In the genomic region with DNA sequence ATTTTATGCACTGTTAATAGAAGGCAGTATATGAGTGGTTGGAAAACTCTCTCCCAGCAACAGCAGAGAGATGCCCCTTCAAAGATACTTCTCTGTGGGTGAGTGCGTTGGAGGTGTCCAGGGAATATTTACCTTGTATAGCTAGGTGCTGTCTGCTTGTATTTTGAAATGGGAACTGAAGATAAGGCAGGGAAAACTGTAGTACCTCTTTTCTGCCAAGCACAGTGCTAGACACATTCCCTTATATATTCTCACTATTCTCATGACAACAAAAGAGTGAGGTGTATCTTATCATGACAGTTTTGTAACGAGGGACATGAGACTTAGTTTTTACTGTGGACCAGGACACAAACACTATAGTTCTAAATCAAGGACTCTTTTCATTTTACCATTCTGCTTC, we compare ENCODE assay signal across 8 cellular contexts. TPM values are rescaled to one million over a fixed set of nuclear protein-coding genes. Genes with fewer than 3 reads are reported as not detected.
DNase-seq lines count a peak whose midpoint lies in the region; ATAC-seq, FAIRE-seq and TF ChIP-seq lines count a peak whose summit lies in the region.

No MANE protein-coding gene starts in this region.

- H3K27me3 ChIP-seq in pancreas (no peaks in the 10 kb centered on the region), aorta (ENCODE audit: control insufficient read depth in 1 of 2, insufficient read depth in 2 of 2, low read length in 1 of 2) (no peaks in the 10 kb centered on the region)

- ATAC-seq in pancreas, result no peak
- ATAC-seq in HG02970 (IDR thresholded peaks at IDR 0.05; ENCODE audit: low FRiP score, unreplicated experiment), result no peak
- ATAC-seq in aorta (ENCODE audit: low FRiP score), result no peak

- peak in 3 of 4 donors; percentile 20 to 29 (median 24) for TF ChIP-seq CTCF in pancreas (IDR thresholded peaks at IDR 0.05)

- DNase-seq in SIG-M5 treated with dmso at 0.1 percent for 504 hours (lab: John Stamatoyannopoulos, UW; ENCODE audit: unreplicated experiment) (peak; percentile 34), SIG-M5 (lab: John Stamatoyannopoulos, UW) (no peak), NCI-H146 treated with DMSO at 0.1 percent for 48 hours (lab: John Stamatoyannopoulos, UW; ENCODE audit: unreplicated experiment) (peak; percentile 72), cerebellum (ENCODE audit: low spot score) (peak; percentile 23), pancreas (no peak), NCI-H2196 treated with DMSO at 0.1 percent for 48 hours (lab: John Stamatoyannopoulos, UW; ENCODE audit: unreplicated experiment) (no peak), aorta (no peak)

- H3K9me3 ChIP-seq in pancreas (no peaks in the 10 kb centered on the region), aorta (ENCODE audit: control insufficient read depth, low read length) (no peaks in the 10 kb centered on the region)

- 15 to 18% methylated on average over 2 of the region's 2 CpGs for WGBS in pancreas, 2 donors
- 91% methylated on average over 2 of the region's 2 CpGs for WGBS in aorta, 2 donors

- H3K4me3 ChIP-seq in pancreas (no peak overlapping the region), aorta (ENCODE audit: low read length in 2 of 2) (no peak overlapping the region)

- H3K36me3 ChIP-seq in pancreas (no peaks in the 10 kb centered on the region), aorta (ENCODE audit: control insufficient read depth in 1 of 2, insufficient read depth in 2 of 2, low read length in 1 of 2) (no peaks in the 10 kb centered on the region)

- no peak for FAIRE-seq in pancreas (lab: Jason Lieb, UNC)

- intact Hi-C loops in pancreas (cut with DNase I), result no loop called here
- intact Hi-C loops in aorta (cut with DNase I), result loop anchor here in 1 of 2 donors (10.0 kb wide), 1 partner anchor 98 kb away; no protein-coding TSS in a partner anchor

- H3K27ac ChIP-seq in pancreas, result no peak overlapping the region
- no peak overlapping the region for H3K27ac ChIP-seq in aorta (ENCODE audit: low read depth in 1 of 2, low read length in 2 of 2)

- H3K4me1 ChIP-seq in pancreas (peaks cover 8 to 14% (median 12%) of the 10 kb centered on the region in 3 donors), aorta (ENCODE audit: control insufficient read depth in 1 of 2, insufficient read depth in 2 of 2, low read length in 2 of 2) (no peaks in the 10 kb centered on the region)

RNA-seq across cellular contexts. Expression of gene TTC39C, which starts 2.1 kb away (rescaled TPM):
- total RNA-seq in cerebellum (37.7 TPM), pancreas (10 to 100 TPM; 10.1 to 18.2 (median 12.2) TPM), aorta (10 to 100 TPM; 13.4 to 21.2 TPM)
- polyA plus RNA-seq in pancreas (10 to 100 TPM; 20.0 to 27.1 TPM), aorta (10 to 100 TPM in 1 of 2 donors, 1 to 10 TPM in 1; 2.3 to 14.8 TPM)

Comparison
In these comparisons a context has a peak if more than half of its experiments do, and no peak if none do; other contexts are left out.
1. DNase-seq: peak in SIG-M5 treated with dmso at 0.1 percent for 504 hours (single experiment), NCI-H146 treated with DMSO at 0.1 percent for 48 hours (single experiment) and cerebellum (single experiment); none in SIG-M5 (single experiment), pancreas (0 of 6), NCI-H2196 treated with DMSO at 0.1 percent for 48 hours (single experiment) and aorta (0 of 2).